16 cellular contexts compared by ENCODE assay signal in genomic region chr15:60523056-60523455, GRCh38. TPM values are rescaled to one million over a fixed set of nuclear protein-coding genes. Genes with fewer than 3 reads are reported as not detected.
DNase-seq lines count a peak whose midpoint lies in the region; ATAC-seq and TF ChIP-seq lines count a peak whose summit lies in the region.
"Had no signal": no experiment of that assay in that cellular context is flagged by ENCODE, and none has a peak within 500 bp of the region (broad histone marks: within the 10 kb centered on the region; RNA-seq: fewer than 3 reads in every experiment).

No MANE protein-coding gene starts in this region.

- no peak overlapping the region for H3K4me3 Mint-ChIP-seq in CD4-positive, alpha-beta memory T cell
- H3K4me3 Mint-ChIP-seq: memory B cell had no signal

- no peaks in the 10 kb centered on the region for H3K27me3 Mint-ChIP-seq in CD4-positive, alpha-beta memory T cell
- H3K27me3 Mint-ChIP-seq: memory B cell had no signal

- peaks cover 14% of the 10 kb centered on the region for H3K36me3 ChIP-seq in CD4-positive, alpha-beta memory T cell (ENCODE audit: insufficient read depth, low read length)
- no peaks in the 10 kb centered on the region for H3K36me3 ChIP-seq in mammary epithelial cell (ENCODE audit: insufficient read depth, low read length)

- peaks cover 52% of the 10 kb centered on the region for H3K4me1 ChIP-seq in CD4-positive, alpha-beta memory T cell (ENCODE audit: insufficient read depth, low read length)
- peaks cover 39% of the 10 kb centered on the region for H3K4me1 ChIP-seq in mammary epithelial cell (ENCODE audit: insufficient read depth, low read length)

- H3K9me3 ChIP-seq in CD4-positive, alpha-beta memory T cell (ENCODE audit: control insufficient read depth in 1 of 2, low read length in 2 of 2), result no peaks in the 10 kb centered on the region
- no peaks in the 10 kb centered on the region for H3K9me3 ChIP-seq in mammary epithelial cell (replicated peaks; ENCODE audit: insufficient read depth, low read length)
- H3K9me3 ChIP-seq: body of pancreas had no signal

- H3K27me3 ChIP-seq in CD4-positive, alpha-beta memory T cell (ENCODE audit: insufficient read depth, low read length), result no peaks in the 10 kb centered on the region
- no peaks in the 10 kb centered on the region for H3K27me3 ChIP-seq in mammary epithelial cell (ENCODE audit: insufficient read depth, low read length)
- H3K27me3 ChIP-seq: body of pancreas had no signal

- WGBS in mammary epithelial cell (ENCODE audit: low coverage, missing lambda C conversion rate), result 0% methylated on average over 2 of the region's 2 CpGs

- H2AFZ ChIP-seq in mammary epithelial cell (ENCODE audit: low read depth, low read length), result no peak overlapping the region
- H2AFZ ChIP-seq: PC-9 had no signal

- CTCF ChIA-PET in CD4-positive, alpha-beta memory T cell (lab: Charles Lee; ENCODE audit: partially characterized antibody), result interaction anchor here (4.0 to 5.1 kb wide), 3 partner anchors 12 to 29 kb away, joined by 48 to 75 read pairs (median 53); no protein-coding TSS in a partner anchor
- CTCF ChIA-PET in mammary epithelial cell (lab: Charles Lee; ENCODE audit: low non-redundant PET), result no interaction called here

- in situ Hi-C loops in mammary epithelial cell (cut with MboI; ENCODE audit: low sequenced_read_pairs in 2 of 2), result no loop called here

- POLR2A ChIA-PET in CD4-positive, alpha-beta memory T cell (lab: Charles Lee; ENCODE audit: partially characterized antibody), result no interaction called here

- TF ChIP-seq POLR2A in erythroblast (IDR thresholded peaks at IDR 0.05; ENCODE audit: low read length), result no peak

- H3K36me3 Mint-ChIP-seq in CD4-positive, alpha-beta memory T cell, result peaks cover 49 to 83% of the 10 kb centered on the region in 2 donors

- no peak overlapping the region for H3K9ac ChIP-seq in mammary epithelial cell (ENCODE audit: insufficient read depth, low read length)

- no peak for ATAC-seq in omental fat pad (ENCODE audit: low FRiP score)
- ATAC-seq: body of pancreas, K562 had no signal

- H3K9me3 Mint-ChIP-seq in CD4-positive, alpha-beta memory T cell, result peaks cover 0 to 2% (median 0%) of the 10 kb centered on the region in 8 donors
- H3K9me3 Mint-ChIP-seq: memory B cell had no signal

- no peak overlapping the region for H3K4me3 ChIP-seq in CD4-positive, alpha-beta memory T cell (ENCODE audit: low read length in 2 of 2)
- no peak overlapping the region for H3K4me3 ChIP-seq in mammary epithelial cell (replicated peaks in 1 of 3; ENCODE audit: insufficient read depth in 1 of 3, low read depth in 2 of 3, low read length in 3 of 3)
- H3K4me3 ChIP-seq: body of pancreas, K562, PC-9 had no signal

- no peak for TF ChIP-seq CTCF in mammary epithelial cell (conservative IDR thresholded peaks at IDR 0.05 in 1 of 2, IDR thresholded peaks at IDR 0.05 in 1 of 2; ENCODE audit: extremely low read depth in 1 of 2, insufficient read depth in 1 of 2, low read depth in 1 of 2, low read length in 2 of 2)
- TF ChIP-seq CTCF in omental fat pad (IDR thresholded peaks at IDR 0.05), result no peak

- H3K27ac ChIP-seq in CD4-positive, alpha-beta memory T cell (ENCODE audit: low read depth, low read length), result no peak overlapping the region
- H3K27ac ChIP-seq in mammary epithelial cell (ENCODE audit: insufficient read depth, low read depth, low read length), result peak overlapping the region; percentile 68
- H3K27ac ChIP-seq: body of pancreas, PC-9 had no signal

- dilution Hi-C loops in mammary epithelial cell (cut with HindIII; ENCODE audit: low sequenced_read_pairs), result no loop called here

- intact Hi-C loops in CD4-positive, alpha-beta memory T cell (cut with micrococcal nuclease), result loop anchor here (5.0 kb wide), 1 partner anchor 59 kb away; no protein-coding TSS in a partner anchor
- intact Hi-C loops in mammary epithelial cell (cut with micrococcal nuclease), result loop anchor here (5.0 kb wide), 1 partner anchor 151 kb away; no protein-coding TSS in a partner anchor

- peak overlapping the region; percentile 2 to 89 (median 36) for H3K27ac Mint-ChIP-seq in CD4-positive, alpha-beta memory T cell
- H3K27ac Mint-ChIP-seq: memory B cell had no signal

- no peaks in the 10 kb centered on the region for H3K79me2 ChIP-seq in mammary epithelial cell (ENCODE audit: insufficient read depth, low read length)

- H3K4me1 Mint-ChIP-seq in CD4-positive, alpha-beta memory T cell, result peaks cover 55 to 84% (median 71%) of the 10 kb centered on the region in 4 donors

- no peaks in the 10 kb centered on the region for H4K20me1 ChIP-seq in mammary epithelial cell (ENCODE audit: insufficient read depth, low read length)

- DNase-seq in CD4-positive, alpha-beta memory T cell, result no peak
- DNase-seq in HS-5 (ENCODE audit: low read depth), result peak; percentile 30
- DNase-seq in mammary epithelial cell, result peak; percentile 88
- peak; percentile 70 for DNase-seq in iris pigment epithelial cell (ENCODE audit: low read depth)
- no peak for DNase-seq in stimulated activated CD4-positive, alpha-beta T cell treated with anti-CD3 and anti-CD28 coated beads, Interleukin-4, amount 100 ng/mL, for 1 hour
- DNase-seq in erythroblast (lab: John Stamatoyannopoulos, UW), result no peak
- DNase-seq in omental fat pad (ENCODE audit: low spot score), result no peak
- no peak for DNase-seq in effector CD4-positive, alpha-beta T cell
- DNase-seq: activated CD4-positive, CD25-positive, alpha-beta regulatory T cell; activated T-cell treated with anti-CD3 and anti-CD28 coated beads, Interleukin-2, amount 50 U/mL, for 1 hour; body of pancreas; NCI-H1417 treated with DMSO at 0.1 percent for 48 hours; stimulated activated naive CD4-positive, alpha-beta T cell treated with Interleukin-2 at 50 U/mL for 16 hours had no signal

- no TSS peak for BruUV-seq in mammary epithelial cell (replicated peaks; lab: Mats Ljungman, UMichigan)

- H3K4me2 ChIP-seq in mammary epithelial cell (ENCODE audit: insufficient read depth, low read depth, low read length), result peak overlapping the region; percentile 69
- H3K4me2 ChIP-seq: PC-9 had no signal

RNA-seq across cellular contexts. Expression of gene ICE2, which starts 44.1 kb away (rescaled TPM):
- 10 to 100 TPM; 63.7 to 68.4 TPM for total RNA-seq in CD4-positive, alpha-beta memory T cell
- 10 to 100 TPM; 46.5 to 58.7 TPM for polyA plus RNA-seq in CD4-positive, alpha-beta memory T cell
- total RNA-seq in mammary epithelial cell (10 to 100 TPM; 31.2 to 48.0 TPM), omental fat pad (10 to 100 TPM; 22.2 to 36.4 (median 26.2) TPM)
- 17.3 TPM for polyA plus RNA-seq in mammary epithelial cell
- 23.4 TPM for polyA minus RNA-seq in mammary epithelial cell

Comparison
In these comparisons a context has a peak if more than half of its experiments do, and no peak if none do; other contexts are left out.
1. DNase-seq: peak in HS-5 (single experiment), mammary epithelial cell (single experiment) and iris pigment epithelial cell (single experiment); none in CD4-positive, alpha-beta memory T cell (0 of 5), stimulated activated CD4-positive, alpha-beta T cell treated with anti-CD3 and anti-CD28 coated beads, Interleukin-4, amount 100 ng/mL, for 1 hour (single experiment), erythroblast (0 of 2), omental fat pad (single experiment) and effector CD4-positive, alpha-beta T cell (single experiment).